15 cellular contexts compared by ENCODE assay signal in genomic region chr6:149723262-149723661, GRCh38. TPM values are rescaled to one million over a fixed set of nuclear protein-coding genes. Genes with fewer than 3 reads are reported as not detected.
DNase-seq lines count a peak whose midpoint lies in the region; ATAC-seq, FAIRE-seq and TF ChIP-seq lines count a peak whose summit lies in the region.
"Had no signal": no experiment of that assay in that cellular context is flagged by ENCODE, and none has a peak within 500 bp of the region (broad histone marks: within the 10 kb centered on the region; RNA-seq: fewer than 3 reads in every experiment).

No MANE protein-coding gene starts in this region.

- H3K4me3 ChIP-seq in HepG2 (replicated peaks in 1 of 3; ENCODE audit: insufficient read depth in 1 of 3, low read depth in 2 of 3, low read length in 3 of 3) (no peak overlapping the region), right lobe of liver (no peak overlapping the region), subcutaneous abdominal adipose tissue (ENCODE audit: low read depth in 1 of 5, low read length in 5 of 5) (no peak overlapping the region)
- H3K4me3 ChIP-seq: BLaER1, GM23248, HAP-1 had no signal

- ATAC-seq in HepG2 (no peak), right lobe of liver (no peak), GM18870 (IDR thresholded peaks at IDR 0.05; ENCODE audit: unreplicated experiment) (no peak)

- H3K27me3 ChIP-seq in HepG2 (ENCODE audit: control insufficient read depth in 1 of 2, insufficient read depth in 2 of 2, low read length in 2 of 2) (no peaks in the 10 kb centered on the region), right lobe of liver (no peaks in the 10 kb centered on the region), subcutaneous abdominal adipose tissue (ENCODE audit: control insufficient read depth in 5 of 5, insufficient read depth in 4 of 5, low read length in 5 of 5) (no peaks in the 10 kb centered on the region)
- H3K27me3 ChIP-seq: BLaER1 had no signal

- POLR2A ChIA-PET in HepG2 (lab: Yijun Ruan, JAX): no interaction called here

- no peaks in the 10 kb centered on the region for H3K9me3 Mint-ChIP-seq in dendritic cell treated with granulocyte-macrophage colony-stimulating factor and Interleukin-4, amounts not matched to agents 40 ng/mL and 50 ng/mL, for 4 days
- H3K9me3 Mint-ChIP-seq: CD14-positive monocyte; CD4-positive, alpha-beta memory T cell had no signal

- H3K36me3 ChIP-seq in HepG2 (replicated peaks in 1 of 2; ENCODE audit: control insufficient read depth in 1 of 2, insufficient read depth in 2 of 2, low read length in 2 of 2) (peaks cover 5 to 31% of the 10 kb centered on the region in 2 experiments; a peak in 3 of 5 replicates), right lobe of liver (peaks cover 0 to 12% (median 2%) of the 10 kb centered on the region in 4 donors), subcutaneous abdominal adipose tissue (ENCODE audit: control insufficient read depth in 5 of 5, insufficient read depth in 5 of 5, low read length in 5 of 5) (peaks cover 8 to 20% (median 14%) of the 10 kb centered on the region in 5 donors)

- TF ChIP-seq RAD21 in HepG2 (CRISPR knock-in tag; IDR thresholded peaks at IDR 0.05): no peak

- H3K36me3 Mint-ChIP-seq in dendritic cell treated with granulocyte-macrophage colony-stimulating factor and Interleukin-4, amounts not matched to agents 40 ng/mL and 50 ng/mL, for 4 days (ENCODE audit: low read depth): peaks cover 29% of the 10 kb centered on the region

- no peaks in the 10 kb centered on the region for H3K27me3 Mint-ChIP-seq in dendritic cell treated with granulocyte-macrophage colony-stimulating factor and Interleukin-4, amounts not matched to agents 40 ng/mL and 50 ng/mL, for 4 days
- H3K27me3 Mint-ChIP-seq: CD4-positive, alpha-beta memory T cell had no signal

- no peak for DNase-seq in HepG2 (ENCODE audit: low spot score)
- no peak for DNase-seq in right lobe of liver
- no peak for DNase-seq in hippocampal formation (lab: John Stamatoyannopoulos, UW)
- no peak for DNase-seq in cerebellum (ENCODE audit: low spot score)
- no peak for DNase-seq in activated CD4-positive, CD25-positive, alpha-beta regulatory T cell treated with anti-CD3 and anti-CD28 coated beads, Interleukin-2, amount 50 U/mL, for 72 hours
- DNase-seq: DMS79 treated with DMSO at 0.1 percent for 48 hours had no signal

- H3K27ac ChIP-seq in HepG2 (ENCODE audit: extremely low read length, insufficient read depth, low read length) (no peak overlapping the region), right lobe of liver (no peak overlapping the region), subcutaneous abdominal adipose tissue (ENCODE audit: low read depth, low read length) (peak overlapping the region; percentile 41)
- H3K27ac ChIP-seq: 22Rv1, BLaER1, GM23248 had no signal

- in situ Hi-C loops in HepG2 (cut with HindIII; ENCODE audit: extremely low pct_ligation_motif_present, low pct_unique_long_range_greater_than_20kb): loop anchor here (5.0 kb wide), 1 partner anchor 199 kb away; the partner anchor contains the start of gene RAET1G

- no peak overlapping the region for H3K9ac ChIP-seq in HepG2 (ENCODE audit: insufficient read depth, low read depth, low read length)
- no peak overlapping the region for H3K9ac ChIP-seq in subcutaneous abdominal adipose tissue (ENCODE audit: low read length in 5 of 5)
- H3K9ac ChIP-seq: BLaER1, GM23248 had no signal

- peak overlapping the region; percentile 38 for H3K27ac Mint-ChIP-seq in dendritic cell treated with granulocyte-macrophage colony-stimulating factor and Interleukin-4, amounts not matched to agents 40 ng/mL and 50 ng/mL, for 4 days

- no TSS peak for BruUV-seq in HepG2 (replicated peaks; lab: Mats Ljungman, UMichigan)

- no peak for FAIRE-seq in HepG2 (lab: Jason Lieb, UNC)

- H3K4me3 Mint-ChIP-seq in dendritic cell treated with granulocyte-macrophage colony-stimulating factor and Interleukin-4, amounts not matched to agents 40 ng/mL and 50 ng/mL, for 4 days: no peak overlapping the region
- H3K4me3 Mint-ChIP-seq: CD14-positive monocyte; CD4-positive, alpha-beta memory T cell had no signal

- no peak overlapping the region for H3K4me2 ChIP-seq in HepG2 (ENCODE audit: low read depth, low read length)
- H3K4me2 ChIP-seq: BLaER1 had no signal

- TF ChIP-seq CTCF in HepG2 (CRISPR knock-in tag; IDR thresholded peaks at IDR 0.05) (no peak), right lobe of liver (IDR thresholded peaks at IDR 0.05) (no peak)

- TF ChIP-seq EP300 in HepG2 (IDR thresholded peaks at IDR 0.05; ENCODE audit: low read depth in 2 of 2, low read length in 2 of 2) (no peak), HepG2 (CRISPR knock-in tag; IDR thresholded peaks at IDR 0.05; ENCODE audit: borderline replicate concordance) (no peak)

- H2AFZ ChIP-seq in HepG2 (ENCODE audit: low read length): no peak overlapping the region
- H2AFZ ChIP-seq: GM23248 had no signal

- H3K4me1 Mint-ChIP-seq in dendritic cell treated with granulocyte-macrophage colony-stimulating factor and Interleukin-4, amounts not matched to agents 40 ng/mL and 50 ng/mL, for 4 days (ENCODE audit: low read depth): peaks cover 17% of the 10 kb centered on the region

- peaks cover 4% of the 10 kb centered on the region for H3K79me2 ChIP-seq in HepG2 (ENCODE audit: insufficient read depth, low read length)

- no peaks in the 10 kb centered on the region for H4K20me1 ChIP-seq in HepG2 (ENCODE audit: insufficient read depth, low read length)
- H4K20me1 ChIP-seq: BLaER1 had no signal

- H3K4me1 ChIP-seq in HepG2 (ENCODE audit: insufficient read depth, low read length): peaks cover 11% of the 10 kb centered on the region
- H3K4me1 ChIP-seq in right lobe of liver: no peaks in the 10 kb centered on the region
- H3K4me1 ChIP-seq in subcutaneous abdominal adipose tissue (ENCODE audit: control insufficient read depth in 5 of 5, insufficient read depth in 5 of 5, low read length in 5 of 5): peaks cover 0 to 11% (median 5%) of the 10 kb centered on the region in 5 donors

- CTCF ChIA-PET in HepG2 (lab: Yijun Ruan, JAX; ENCODE audit: low intra/inter-chr PET ratio, low total read pairs): interaction anchor here (1.2 to 1.4 kb wide), 3 partner anchors 23 to 202 kb away, joined by 3 to 4 read pairs (median 3); partner anchors contain the start of genes NUP43 and PPIL4

- TF ChIP-seq POLR2A in HepG2 (IDR thresholded peaks at IDR 0.05; ENCODE audit: insufficient read depth in 1 of 2, low read depth in 2 of 2, low read length in 2 of 2): no peak
- TF ChIP-seq POLR2A in right lobe of liver (IDR thresholded peaks at IDR 0.05): no peak

- 97% methylated on average over 4 of the region's 4 CpGs for WGBS in HepG2 (ENCODE audit: low lambda C conversion rate)
- WGBS in right lobe of liver (ENCODE audit: insufficient coverage, low coverage, low lambda C conversion rate, missing lambda C conversion rate): 70% methylated on average over 3 of the region's 4 CpGs

- H3K9me3 ChIP-seq in HepG2 (ENCODE audit: low read length) (no peaks in the 10 kb centered on the region), right lobe of liver (no peaks in the 10 kb centered on the region), subcutaneous abdominal adipose tissue (ENCODE audit: control insufficient read depth in 5 of 5, low read length in 5 of 5) (no peaks in the 10 kb centered on the region)
- H3K9me3 ChIP-seq: BLaER1, HAP-1 had no signal

- intact Hi-C loops in HepG2 (cut with micrococcal nuclease; ENCODE audit: unreplicated experiment): no loop called here
- intact Hi-C loops in right lobe of liver (cut with DNase I): no loop called here
- intact Hi-C loops in dendritic cell treated with granulocyte-macrophage colony-stimulating factor and Interleukin-4, amounts not matched to agents 40 ng/mL and 50 ng/mL, for 4 days (cut with micrococcal nuclease): loop anchor here (5.0 kb wide), 2 partner anchors 39 to 204 kb away; no protein-coding TSS in a partner anchor

RNA-seq across cellular contexts. Expression of gene LATS1, which starts 5.4 kb away (rescaled TPM):
- total RNA-seq in HepG2 (2016; rRNA removed; fragmentation: Illumina TruSeq; extraction: Trizol): 12.6 and 16.4 TPM in 2 replicates
- 8.1 and 10.9 TPM in 2 replicates for total RNA-seq in HepG2 (2016; cell fraction: cytosol; rRNA removed; fragmentation: Illumina TruSeq; extraction: Trizol; ENCODE audit: low read depth)
- total RNA-seq in HepG2 (2016; cell fraction: insoluble cytoplasmic fraction; rRNA removed; fragmentation: Illumina TruSeq; extraction: Trizol): 12.6 and 15.5 TPM in 2 replicates
- total RNA-seq in HepG2 (2016; cell fraction: membrane; rRNA removed; fragmentation: Illumina TruSeq; extraction: Trizol): 11.0 and 12.1 TPM in 2 replicates
- 16.5 and 18.6 TPM in 2 replicates for total RNA-seq in HepG2 (2016; cell fraction: nucleus; rRNA removed; fragmentation: Illumina TruSeq; extraction: Trizol)
- polyA plus RNA-seq in HepG2 (2011; rRNA removed): 9.9 TPM in 2 replicates
- 6.1 and 8.1 TPM in 2 replicates for polyA plus RNA-seq in HepG2 (2011; cell fraction: cytosol; rRNA removed)
- polyA plus RNA-seq in HepG2 (2011; cell fraction: nucleus; rRNA removed): 11.4 and 11.9 TPM in 2 replicates
- 11.4 and 11.7 TPM in 2 replicates for polyA plus RNA-seq in HepG2 (2012)
- 0.65 and 0.83 TPM in 2 replicates for polyA plus RNA-seq in HepG2 (2016; cell fraction: cytosol; fragmentation: Illumina TruSeq; extraction: Trizol; ENCODE audit: low read depth)
- 11.7 and 12.4 TPM in 2 replicates for polyA plus RNA-seq in HepG2 (2016; cell fraction: insoluble cytoplasmic fraction; fragmentation: Illumina TruSeq; extraction: Trizol; ENCODE audit: low read depth)
- polyA plus RNA-seq in HepG2 (2016; cell fraction: membrane; fragmentation: Illumina TruSeq; extraction: Trizol; ENCODE audit: low read depth): 2.1 and 2.4 TPM in 2 replicates
- polyA plus RNA-seq in HepG2 (2016; cell fraction: nucleus; fragmentation: Illumina TruSeq; extraction: Trizol; ENCODE audit: insufficient read depth, low read depth): 19.1 and 22.3 TPM in 2 replicates
- polyA minus RNA-seq in HepG2 (2011; rRNA and poly(A)+ RNA removed; ENCODE audit: low replicate concordance): 15.2 and 18.5 TPM in 2 replicates
- 17.5 and 19.1 TPM in 2 replicates for polyA minus RNA-seq in HepG2 (2011; cell fraction: cytosol; rRNA and poly(A)+ RNA removed)
- polyA minus RNA-seq in HepG2 (2011; cell fraction: nucleus; rRNA and poly(A)+ RNA removed): 46.6 and 53.5 TPM in 2 replicates
- total RNA-seq in right lobe of liver: 10 to 100 TPM in 5 of 6 experiments, 1 to 10 TPM in 1; 9.5 to 16.6 (median 10.9) TPM
- total RNA-seq in cerebellum: 41.4 TPM

RNA-seq across cellular contexts. Expression of gene NUP43, which starts 23.1 kb away (rescaled TPM):
- total RNA-seq in HepG2 (2016; rRNA removed; fragmentation: Illumina TruSeq; extraction: Trizol) (85.1 and 148 TPM in 2 replicates), right lobe of liver (10 to 100 TPM in 5 of 6 experiments, 1 to 10 TPM in 1; 8.8 to 15.9 (median 12.1) TPM), cerebellum (25.4 TPM)
- 12.9 and 14.6 TPM in 2 replicates for total RNA-seq in HepG2 (2016; cell fraction: cytosol; rRNA removed; fragmentation: Illumina TruSeq; extraction: Trizol; ENCODE audit: low read depth)
- 88.2 and 150 TPM in 2 replicates for total RNA-seq in HepG2 (2016; cell fraction: insoluble cytoplasmic fraction; rRNA removed; fragmentation: Illumina TruSeq; extraction: Trizol)
- total RNA-seq in HepG2 (2016; cell fraction: membrane; rRNA removed; fragmentation: Illumina TruSeq; extraction: Trizol): 37.4 and 44.8 TPM in 2 replicates
- 50.3 and 56.3 TPM in 2 replicates for total RNA-seq in HepG2 (2016; cell fraction: nucleus; rRNA removed; fragmentation: Illumina TruSeq; extraction: Trizol)
- polyA plus RNA-seq in HepG2 (2011; rRNA removed): 33.0 and 38.9 TPM in 2 replicates
- 16.9 and 17.1 TPM in 2 replicates for polyA plus RNA-seq in HepG2 (2011; cell fraction: cytosol; rRNA removed)
- polyA plus RNA-seq in HepG2 (2011; cell fraction: nucleus; rRNA removed): 20.9 and 25.1 TPM in 2 replicates
- 20.9 and 26.3 TPM in 2 replicates for polyA plus RNA-seq in HepG2 (2012)
- 4.1 and 4.3 TPM in 2 replicates for polyA plus RNA-seq in HepG2 (2016; cell fraction: cytosol; fragmentation: Illumina TruSeq; extraction: Trizol; ENCODE audit: low read depth)
- polyA plus RNA-seq in HepG2 (2016; cell fraction: insoluble cytoplasmic fraction; fragmentation: Illumina TruSeq; extraction: Trizol; ENCODE audit: low read depth): 65.8 and 72.7 TPM in 2 replicates
- polyA plus RNA-seq in HepG2 (2016; cell fraction: membrane; fragmentation: Illumina TruSeq; extraction: Trizol; ENCODE audit: low read depth): 14.1 and 16.4 TPM in 2 replicates
- polyA plus RNA-seq in HepG2 (2016; cell fraction: nucleus; fragmentation: Illumina TruSeq; extraction: Trizol; ENCODE audit: insufficient read depth, low read depth): 49.9 and 50.1 TPM in 2 replicates
- polyA minus RNA-seq in HepG2 (2011; rRNA and poly(A)+ RNA removed; ENCODE audit: low replicate concordance): 92.6 and 112 TPM in 2 replicates
- polyA minus RNA-seq in HepG2 (2011; cell fraction: cytosol; rRNA and poly(A)+ RNA removed): 55.7 and 62.7 TPM in 2 replicates
- polyA minus RNA-seq in HepG2 (2011; cell fraction: nucleus; rRNA and poly(A)+ RNA removed): 44.9 and 55.3 TPM in 2 replicates

RNA-seq across cellular contexts. Expression of gene PCMT1, which starts 26.3 kb away (rescaled TPM):
- total RNA-seq in HepG2 (2016; rRNA removed; fragmentation: Illumina TruSeq; extraction: Trizol) (134 and 169 TPM in 2 replicates), right lobe of liver (10 to 100 TPM; 40.7 to 84.5 (median 47.7) TPM), cerebellum (78.8 TPM)
- total RNA-seq in HepG2 (2016; cell fraction: cytosol; rRNA removed; fragmentation: Illumina TruSeq; extraction: Trizol; ENCODE audit: low read depth): 60.5 and 63.6 TPM in 2 replicates
- 127 and 165 TPM in 2 replicates for total RNA-seq in HepG2 (2016; cell fraction: insoluble cytoplasmic fraction; rRNA removed; fragmentation: Illumina TruSeq; extraction: Trizol)
- 55.2 and 56.6 TPM in 2 replicates for total RNA-seq in HepG2 (2016; cell fraction: membrane; rRNA removed; fragmentation: Illumina TruSeq; extraction: Trizol)
- total RNA-seq in HepG2 (2016; cell fraction: nucleus; rRNA removed; fragmentation: Illumina TruSeq; extraction: Trizol): 108 and 132 TPM in 2 replicates
- polyA plus RNA-seq in HepG2 (2011; rRNA removed): 95.6 and 112 TPM in 2 replicates
- 126 and 132 TPM in 2 replicates for polyA plus RNA-seq in HepG2 (2011; cell fraction: cytosol; rRNA removed)
- polyA plus RNA-seq in HepG2 (2011; cell fraction: nucleus; rRNA removed): 35.3 and 41.3 TPM in 2 replicates
- 79.1 and 111 TPM in 2 replicates for polyA plus RNA-seq in HepG2 (2012)
- 32.9 and 34.1 TPM in 2 replicates for polyA plus RNA-seq in HepG2 (2016; cell fraction: cytosol; fragmentation: Illumina TruSeq; extraction: Trizol; ENCODE audit: low read depth)
- 127 and 131 TPM in 2 replicates for polyA plus RNA-seq in HepG2 (2016; cell fraction: insoluble cytoplasmic fraction; fragmentation: Illumina TruSeq; extraction: Trizol; ENCODE audit: low read depth)
- polyA plus RNA-seq in HepG2 (2016; cell fraction: membrane; fragmentation: Illumina TruSeq; extraction: Trizol; ENCODE audit: low read depth): 34.7 and 37.2 TPM in 2 replicates
- 205 and 218 TPM in 2 replicates for polyA plus RNA-seq in HepG2 (2016; cell fraction: nucleus; fragmentation: Illumina TruSeq; extraction: Trizol; ENCODE audit: insufficient read depth, low read depth)
- polyA minus RNA-seq in HepG2 (2011; rRNA and poly(A)+ RNA removed; ENCODE audit: low replicate concordance): 35.2 and 45.1 TPM in 2 replicates
- polyA minus RNA-seq in HepG2 (2011; cell fraction: cytosol; rRNA and poly(A)+ RNA removed): 59.3 and 61.4 TPM in 2 replicates
- polyA minus RNA-seq in HepG2 (2011; cell fraction: nucleus; rRNA and poly(A)+ RNA removed): 36.8 and 40.4 TPM in 2 replicates
